In genomic region chr14:95733212-95733611, GRCh38 we compare ENCODE assay signal across 1 cellular context.
TF ChIP-seq lines count a peak whose summit lies in the region.

No MANE protein-coding gene starts in this region.

TF ChIP-seq in GM23338, 12 proteins besides CTCF, POLR2A, EP300 and RAD21 (continued from another document):
- TF ChIP-seq, protein P1, sequence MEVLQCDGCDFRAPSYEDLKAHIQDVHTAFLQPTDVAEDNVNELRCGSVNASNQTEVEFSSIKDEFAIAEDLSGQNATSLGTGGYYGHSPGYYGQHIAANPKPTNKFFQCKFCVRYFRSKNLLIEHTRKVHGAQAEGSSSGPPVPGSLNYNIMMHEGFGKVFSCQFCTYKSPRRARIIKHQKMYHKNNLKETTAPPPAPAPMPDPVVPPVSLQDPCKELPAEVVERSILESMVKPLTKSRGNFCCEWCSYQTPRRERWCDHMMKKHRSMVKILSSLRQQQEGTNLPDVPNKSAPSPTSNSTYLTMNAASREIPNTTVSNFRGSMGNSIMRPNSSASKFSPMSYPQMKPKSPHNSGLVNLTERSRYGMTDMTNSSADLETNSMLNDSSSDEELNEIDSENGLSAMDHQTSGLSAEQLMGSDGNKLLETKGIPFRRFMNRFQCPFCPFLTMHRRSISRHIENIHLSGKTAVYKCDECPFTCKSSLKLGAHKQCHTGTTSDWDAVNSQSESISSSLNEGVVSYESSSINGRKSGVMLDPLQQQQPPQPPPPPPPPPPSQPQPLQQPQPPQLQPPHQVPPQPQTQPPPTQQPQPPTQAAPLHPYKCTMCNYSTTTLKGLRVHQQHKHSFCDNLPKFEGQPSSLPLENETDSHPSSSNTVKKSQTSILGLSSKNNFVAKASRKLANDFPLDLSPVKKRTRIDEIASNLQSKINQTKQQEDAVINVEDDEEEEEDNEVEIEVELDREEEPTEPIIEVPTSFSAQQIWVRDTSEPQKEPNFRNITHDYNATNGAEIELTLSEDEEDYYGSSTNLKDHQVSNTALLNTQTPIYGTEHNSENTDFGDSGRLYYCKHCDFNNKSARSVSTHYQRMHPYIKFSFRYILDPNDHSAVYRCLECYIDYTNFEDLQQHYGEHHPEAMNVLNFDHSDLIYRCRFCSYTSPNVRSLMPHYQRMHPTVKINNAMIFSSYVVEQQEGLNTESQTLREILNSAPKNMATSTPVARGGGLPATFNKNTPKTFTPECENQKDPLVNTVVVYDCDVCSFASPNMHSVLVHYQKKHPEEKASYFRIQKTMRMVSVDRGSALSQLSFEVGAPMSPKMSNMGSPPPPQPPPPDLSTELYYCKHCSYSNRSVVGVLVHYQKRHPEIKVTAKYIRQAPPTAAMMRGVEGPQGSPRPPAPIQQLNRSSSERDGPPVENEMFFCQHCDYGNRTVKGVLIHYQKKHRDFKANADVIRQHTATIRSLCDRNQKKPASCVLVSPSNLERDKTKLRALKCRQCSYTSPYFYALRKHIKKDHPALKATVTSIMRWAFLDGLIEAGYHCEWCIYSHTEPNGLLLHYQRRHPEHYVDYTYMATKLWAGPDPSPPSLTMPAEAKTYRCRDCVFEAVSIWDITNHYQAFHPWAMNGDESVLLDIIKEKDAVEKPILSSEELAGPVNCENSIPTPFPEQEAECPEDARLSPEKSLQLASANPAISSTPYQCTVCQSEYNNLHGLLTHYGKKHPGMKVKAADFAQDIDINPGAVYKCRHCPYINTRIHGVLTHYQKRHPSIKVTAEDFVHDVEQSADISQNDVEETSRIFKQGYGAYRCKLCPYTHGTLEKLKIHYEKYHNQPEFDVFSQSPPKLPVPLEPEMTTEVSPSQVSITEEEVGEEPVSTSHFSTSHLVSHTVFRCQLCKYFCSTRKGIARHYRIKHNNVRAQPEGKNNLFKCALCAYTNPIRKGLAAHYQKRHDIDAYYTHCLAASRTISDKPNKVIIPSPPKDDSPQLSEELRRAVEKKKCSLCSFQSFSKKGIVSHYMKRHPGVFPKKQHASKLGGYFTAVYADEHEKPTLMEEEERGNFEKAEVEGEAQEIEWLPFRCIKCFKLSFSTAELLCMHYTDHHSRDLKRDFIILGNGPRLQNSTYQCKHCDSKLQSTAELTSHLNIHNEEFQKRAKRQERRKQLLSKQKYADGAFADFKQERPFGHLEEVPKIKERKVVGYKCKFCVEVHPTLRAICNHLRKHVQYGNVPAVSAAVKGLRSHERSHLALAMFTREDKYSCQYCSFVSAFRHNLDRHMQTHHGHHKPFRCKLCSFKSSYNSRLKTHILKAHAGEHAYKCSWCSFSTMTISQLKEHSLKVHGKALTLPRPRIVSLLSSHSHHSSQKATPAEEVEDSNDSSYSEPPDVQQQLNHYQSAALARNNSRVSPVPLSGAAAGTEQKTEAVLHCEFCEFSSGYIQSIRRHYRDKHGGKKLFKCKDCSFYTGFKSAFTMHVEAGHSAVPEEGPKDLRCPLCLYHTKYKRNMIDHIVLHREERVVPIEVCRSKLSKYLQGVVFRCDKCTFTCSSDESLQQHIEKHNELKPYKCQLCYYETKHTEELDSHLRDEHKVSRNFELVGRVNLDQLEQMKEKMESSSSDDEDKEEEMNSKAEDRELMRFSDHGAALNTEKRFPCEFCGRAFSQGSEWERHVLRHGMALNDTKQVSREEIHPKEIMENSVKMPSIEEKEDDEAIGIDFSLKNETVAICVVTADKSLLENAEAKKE (CRISPR knock-in tag; IDR thresholded peaks at IDR 0.05), result no peak
- TF ChIP-seq CREB1 (CRISPR knock-in tag; IDR thresholded peaks at IDR 0.05; ENCODE audit: low read depth) (no peak), JUNB (IDR thresholded peaks at IDR 0.05; ENCODE audit: unreplicated experiment) (no peak)
TF ChIP-seq in GM23338: peak in this region for 0.
